8 cellular contexts compared by ENCODE assay signal in genomic region chr1:116418091-116418830, GRCh38. TPM values are rescaled to one million over a fixed set of nuclear protein-coding genes. Genes with fewer than 3 reads are reported as not detected.
DNase-seq lines count a peak whose midpoint lies in the region; ATAC-seq and TF ChIP-seq lines count a peak whose summit lies in the region.

No MANE protein-coding gene starts in this region.

- no peaks in the 10 kb centered on the region; the same call in 1 of the 2 replicates for H3F3A ChIP-seq in PC-9 (ENCODE audit: insufficient read depth, low read depth)

- no peaks in the 10 kb centered on the region for H3K9me2 ChIP-seq in PC-9 (ENCODE audit: insufficient read depth)

- WGBS in HUES64: 3% methylated on average over 47 of the region's 48 CpGs

- H3K4me2 ChIP-seq in PC-9: peak overlapping the region; percentile 92

- POLR2A ChIA-PET in PC-9 (lab: Charles Lee; ENCODE audit: unreplicated experiment): interaction anchor here (0.5 to 1.3 kb wide), 5 partner anchors 30 to 81 kb away, joined by 3 to 8 read pairs (median 6); no protein-coding TSS in a partner anchor
- POLR2A ChIA-PET in naive thymus-derived CD8-positive, alpha-beta T cell (lab: Charles Lee): interaction anchor here (0.6 to 5.7 kb wide), 20 partner anchors 8 to 269 kb away, joined by 3 to 67 read pairs (median 4); partner anchors contain the start of gene ATP1A1

- intact Hi-C loops in PC-9 (cut with micrococcal nuclease; ENCODE audit: unreplicated experiment): loop anchor here (2.0 kb wide), 1 partner anchor 67 kb away; no protein-coding TSS in a partner anchor

- peak overlapping the region; percentile 96 for H3K27ac Mint-ChIP-seq in activated T-cell treated with anti-CD3 and anti-CD28 coated beads, Interleukin-2, amount 50 U/mL, for 72 hours
- H3K27ac Mint-ChIP-seq in naive thymus-derived CD8-positive, alpha-beta T cell: peak overlapping the region; percentile 93 to 99 (median 98)
- peak overlapping the region; percentile 96 for H3K27ac Mint-ChIP-seq in stimulated activated naive B cell treated with anti-CD40 and anti-IgM and Interleukin-4, amounts not matched to agents 10 μg/mL and 1 μg/mL and 100 μg/mL, for 72 hours

- peaks cover 5% of the 10 kb centered on the region; the same call in 1 of the 2 replicates for H3K27me3 ChIP-seq in HUES64 (ENCODE audit: insufficient read depth, low read length)
- no peaks in the 10 kb centered on the region for H3K27me3 ChIP-seq in PC-9 (ENCODE audit: insufficient read depth, low read depth)

- DNase-seq in DMS 273 (lab: John Stamatoyannopoulos, UW; ENCODE audit: unreplicated experiment) (peak; percentile 93), PC-9 (peak; percentile 69 to 82), fibroblast of mammary gland (ENCODE audit: low read depth) (peak; percentile 72)
- peak; percentile 89 to 90 for DNase-seq in activated T-cell treated with anti-CD3 and anti-CD28 coated beads, Interleukin-2, amount 50 U/mL, for 72 hours
- peak; percentile 77 to 92 (median 87) for DNase-seq in naive thymus-derived CD8-positive, alpha-beta T cell
- peak; percentile 90 for DNase-seq in stimulated activated naive B cell treated with anti-CD40 and anti-IgM and Interleukin-4, amounts not matched to agents 10 μg/mL and 1 μg/mL and 100 μg/mL, for 72 hours

- H3K79me2 ChIP-seq in PC-9 (ENCODE audit: low read depth): peaks cover 20% of the 10 kb centered on the region

- H3K4me1 Mint-ChIP-seq in activated T-cell treated with anti-CD3 and anti-CD28 coated beads, Interleukin-2, amount 50 U/mL, for 72 hours (ENCODE audit: low read depth): peaks cover 32% of the 10 kb centered on the region
- H3K4me1 Mint-ChIP-seq in naive thymus-derived CD8-positive, alpha-beta T cell: peaks cover 11 to 52% (median 35%) of the 10 kb centered on the region in 4 donors
- H3K4me1 Mint-ChIP-seq in stimulated activated naive B cell treated with anti-CD40 and anti-IgM and Interleukin-4, amounts not matched to agents 10 μg/mL and 1 μg/mL and 100 μg/mL, for 72 hours: peaks cover 16 to 31% of the 10 kb centered on the region in 2 donors

- BruUV-seq in PC-9 (replicated peaks; lab: Mats Ljungman, UMichigan): no TSS peak

- ATAC-seq in GM21423 (IDR thresholded peaks at IDR 0.05; ENCODE audit: unreplicated experiment): peak; percentile 90
- peak; percentile 91 to 93 for ATAC-seq in activated T-cell treated with anti-CD3 and anti-CD28 coated beads, Interleukin-2, amount 50 U/mL, for 72 hours (replicated peaks in 1 of 2)
- ATAC-seq in naive thymus-derived CD8-positive, alpha-beta T cell: peak; percentile 95 to 96
- ATAC-seq in stimulated activated naive B cell treated with anti-CD40 and anti-IgM and Interleukin-4, amounts not matched to agents 10 μg/mL and 1 μg/mL and 100 μg/mL, for 72 hours (replicated peaks): peak; percentile 97 to 99

- H2AFZ ChIP-seq in PC-9: peak overlapping the region; percentile 99

- no peaks in the 10 kb centered on the region for H4K20me1 ChIP-seq in PC-9 (ENCODE audit: insufficient read depth)

- H3K36me3 ChIP-seq in HUES64 (ENCODE audit: insufficient read depth, low read length) (no peaks in the 10 kb centered on the region), PC-9 (ENCODE audit: low read depth) (no peaks in the 10 kb centered on the region)

- no peaks in the 10 kb centered on the region for H3K9me3 Mint-ChIP-seq in activated T-cell treated with anti-CD3 and anti-CD28 coated beads, Interleukin-2, amount 50 U/mL, for 72 hours
- H3K9me3 Mint-ChIP-seq in naive thymus-derived CD8-positive, alpha-beta T cell: no peaks in the 10 kb centered on the region
- no peaks in the 10 kb centered on the region for H3K9me3 Mint-ChIP-seq in stimulated activated naive B cell treated with anti-CD40 and anti-IgM and Interleukin-4, amounts not matched to agents 10 μg/mL and 1 μg/mL and 100 μg/mL, for 72 hours

- H3K36me3 Mint-ChIP-seq in activated T-cell treated with anti-CD3 and anti-CD28 coated beads, Interleukin-2, amount 50 U/mL, for 72 hours (ENCODE audit: insufficient read depth in 2 of 2): peaks cover 2 to 4% of the 10 kb centered on the region in 2 donors
- peaks cover 0 to 13% (median 0%) of the 10 kb centered on the region in 3 donors for H3K36me3 Mint-ChIP-seq in naive thymus-derived CD8-positive, alpha-beta T cell
- H3K36me3 Mint-ChIP-seq in stimulated activated naive B cell treated with anti-CD40 and anti-IgM and Interleukin-4, amounts not matched to agents 10 μg/mL and 1 μg/mL and 100 μg/mL, for 72 hours: peaks cover 16 to 20% of the 10 kb centered on the region in 2 donors

- 0 out of 2 replicates have a peak overlapping the region, but pooled peaks have one; percentile 23 for H3K27ac ChIP-seq in HUES64 (ENCODE audit: low read depth, low read length)
- peak overlapping the region; percentile 55 for H3K27ac ChIP-seq in PC-9

- H3K4me3 ChIP-seq in HUES64 (ENCODE audit: low read length) (peak overlapping the region; percentile 89), PC-9 (peak overlapping the region; percentile 96), fibroblast of mammary gland (ENCODE audit: control insufficient read depth, low read depth, low read length) (peak overlapping the region; percentile 79)

- no peaks in the 10 kb centered on the region for H3K27me3 Mint-ChIP-seq in activated T-cell treated with anti-CD3 and anti-CD28 coated beads, Interleukin-2, amount 50 U/mL, for 72 hours (ENCODE audit: low read depth)
- H3K27me3 Mint-ChIP-seq in naive thymus-derived CD8-positive, alpha-beta T cell: peaks cover 0 to 4% (median 0%) of the 10 kb centered on the region in 5 donors
- peaks cover 4 to 10% of the 10 kb centered on the region in 2 donors for H3K27me3 Mint-ChIP-seq in stimulated activated naive B cell treated with anti-CD40 and anti-IgM and Interleukin-4, amounts not matched to agents 10 μg/mL and 1 μg/mL and 100 μg/mL, for 72 hours

- no peak for TF ChIP-seq CTCF in PC-9 (conservative IDR thresholded peaks at IDR 0.05)
- no peak for TF ChIP-seq CTCF in fibroblast of mammary gland (conservative IDR thresholded peaks at IDR 0.05; ENCODE audit: control insufficient read depth, insufficient read depth, low read depth, low read length)

- H3K4me1 ChIP-seq in HUES64 (ENCODE audit: insufficient read depth, low read length): peaks cover 16% of the 10 kb centered on the region
- H3K4me1 ChIP-seq in PC-9 (replicated peaks; ENCODE audit: insufficient read depth): peaks cover 17% of the 10 kb centered on the region

- CTCF ChIA-PET in PC-9 (lab: Charles Lee): interaction anchor here (0.6 to 1.5 kb wide), 2 partner anchors 41 to 67 kb away, joined by 3 to 11 read pairs; no protein-coding TSS in a partner anchor

- H3K4me3 Mint-ChIP-seq in activated T-cell treated with anti-CD3 and anti-CD28 coated beads, Interleukin-2, amount 50 U/mL, for 72 hours: peak overlapping the region; percentile 91 to 95
- H3K4me3 Mint-ChIP-seq in naive thymus-derived CD8-positive, alpha-beta T cell: peak overlapping the region; percentile 86 to 94 (median 90)
- H3K4me3 Mint-ChIP-seq in stimulated activated naive B cell treated with anti-CD40 and anti-IgM and Interleukin-4, amounts not matched to agents 10 μg/mL and 1 μg/mL and 100 μg/mL, for 72 hours: peak overlapping the region; percentile 92 to 96

- H3K9me3 ChIP-seq in HUES64 (ENCODE audit: insufficient read depth, low read depth, low read length) (no peaks in the 10 kb centered on the region), PC-9 (ENCODE audit: insufficient read depth, low read depth) (no peaks in the 10 kb centered on the region)

- H3K9ac ChIP-seq in HUES64 (ENCODE audit: low read depth, low read length): peak overlapping the region; percentile 88

RNA-seq across cellular contexts. Expression of gene ATP1A1, which starts 45.2 kb away (rescaled TPM):
- 203 TPM for polyA plus RNA-seq in HUES64 (2013, experiment 1 of 2)
- 200 TPM for polyA plus RNA-seq in HUES64 (2013, experiment 2 of 2)
- 393 and 399 TPM in 2 replicates for total RNA-seq in PC-9 (2021)
- 100 to 1,000 TPM; 177 to 206 TPM for total RNA-seq in activated T-cell treated with anti-CD3 and anti-CD28 coated beads, Interleukin-2, amount 50 U/mL, for 72 hours
- total RNA-seq in naive thymus-derived CD8-positive, alpha-beta T cell: 100 to 1,000 TPM; 248 to 261 TPM
- polyA plus RNA-seq in naive thymus-derived CD8-positive, alpha-beta T cell: 10 to 100 TPM; 59.1 to 65.0 (median 60.6) TPM

Comparison
In these comparisons a context has a peak if more than half of its experiments do, and no peak if none do; other contexts are left out.
1. Peak in every context shown above with its lines: DNase-seq, ATAC-seq, H3K4me3 ChIP-seq and H3K27ac ChIP-seq.